Comparison of ENCODE assay signal across 8 cellular contexts in the genomic region with DNA sequence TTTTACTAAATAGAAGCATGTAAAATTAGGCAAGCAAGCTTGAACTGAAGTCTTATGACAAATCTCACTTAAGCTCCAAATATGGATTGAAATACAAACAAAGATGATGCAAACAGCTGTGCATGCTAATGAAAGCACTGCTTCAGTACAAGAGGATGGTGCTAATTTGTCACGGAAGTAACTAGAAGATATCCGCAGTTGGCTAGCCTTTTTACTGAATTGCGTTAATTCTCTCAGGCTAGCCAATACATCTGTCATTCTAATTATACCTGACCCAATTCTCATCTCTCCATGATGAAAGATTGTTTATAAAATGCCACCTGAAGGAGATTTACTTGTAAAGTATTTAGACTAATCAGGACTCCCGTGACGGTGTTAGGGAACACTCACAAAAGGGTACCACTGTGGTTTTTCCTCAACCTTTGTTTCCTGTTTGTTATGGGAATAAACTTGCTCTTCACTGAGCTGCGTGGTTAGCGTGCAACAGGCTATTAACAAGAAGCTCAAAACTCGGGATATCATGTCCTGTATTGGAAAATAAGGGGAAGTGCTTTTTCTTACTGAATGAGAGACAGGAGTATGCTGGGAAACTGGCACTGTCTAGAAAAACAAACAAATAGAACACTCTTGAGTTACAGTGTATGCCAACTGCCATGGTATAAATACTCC.
DNase-seq lines count a peak whose midpoint lies in the region; ATAC-seq and TF ChIP-seq lines count a peak whose summit lies in the region.

No MANE protein-coding gene starts in this region.

- no peaks in the 10 kb centered on the region for H3K27me3 Mint-ChIP-seq in progenitor cell of endocrine pancreas
- H3K27me3 Mint-ChIP-seq in natural killer cell treated with Interleukin-12 subunit alpha and Interleukin-12 subunit beta and Interleukin-15 and Interleukin-18, amount 100 ng/mL, for 72 hours: no peaks in the 10 kb centered on the region
- H3K27me3 Mint-ChIP-seq in immature natural killer cell (ENCODE audit: low read depth in 3 of 3): no peaks in the 10 kb centered on the region
- no peaks in the 10 kb centered on the region for H3K27me3 Mint-ChIP-seq in activated CD4-positive, alpha-beta T cell treated with anti-CD3 and anti-CD28 coated beads, Interleukin-2, amount 10 ng/mL, durations not matched to agents 24 days and 14 days

- H3K4me3 Mint-ChIP-seq in progenitor cell of endocrine pancreas (ENCODE audit: low read depth): no peak overlapping the region
- no peak overlapping the region for H3K4me3 Mint-ChIP-seq in natural killer cell treated with Interleukin-12 subunit alpha and Interleukin-12 subunit beta and Interleukin-15 and Interleukin-18, amount 100 ng/mL, for 72 hours
- no peak overlapping the region for H3K4me3 Mint-ChIP-seq in immature natural killer cell
- H3K4me3 Mint-ChIP-seq in activated CD4-positive, alpha-beta T cell treated with anti-CD3 and anti-CD28 coated beads, Interleukin-2, amount 10 ng/mL, durations not matched to agents 24 days and 14 days: no peak overlapping the region

- TF ChIP-seq CTCF in progenitor cell of endocrine pancreas (IDR thresholded peaks at IDR 0.05; ENCODE audit: unreplicated experiment): no peak

- intact Hi-C loops in activated CD4-positive, alpha-beta T cell treated with anti-CD3 and anti-CD28 coated beads, Interleukin-2, amount 10 ng/mL, durations not matched to agents 24 days and 14 days (cut with micrococcal nuclease): no loop called here

- H3K4me1 Mint-ChIP-seq in progenitor cell of endocrine pancreas (ENCODE audit: low read depth): peaks cover 25% of the 10 kb centered on the region
- H3K4me1 Mint-ChIP-seq in natural killer cell treated with Interleukin-12 subunit alpha and Interleukin-12 subunit beta and Interleukin-15 and Interleukin-18, amount 100 ng/mL, for 72 hours (ENCODE audit: low read depth in 2 of 2): no peaks in the 10 kb centered on the region
- no peaks in the 10 kb centered on the region for H3K4me1 Mint-ChIP-seq in immature natural killer cell
- H3K4me1 Mint-ChIP-seq in activated CD4-positive, alpha-beta T cell treated with anti-CD3 and anti-CD28 coated beads, Interleukin-2, amount 10 ng/mL, durations not matched to agents 24 days and 14 days: peaks cover 6% of the 10 kb centered on the region

- no peak for ATAC-seq in natural killer cell treated with Interleukin-12 subunit alpha and Interleukin-12 subunit beta and Interleukin-15 and Interleukin-18, amount 100 ng/mL, for 72 hours
- no peak for ATAC-seq in HG03442 (IDR thresholded peaks at IDR 0.05; ENCODE audit: unreplicated experiment)

- H3K27ac ChIP-seq in epithelial cell of prostate: peak overlapping the region; percentile 48

- H3K36me3 Mint-ChIP-seq in progenitor cell of endocrine pancreas (ENCODE audit: insufficient read depth) (peaks cover 20% of the 10 kb centered on the region), immature natural killer cell (no peaks in the 10 kb centered on the region)
- H3K36me3 Mint-ChIP-seq in natural killer cell treated with Interleukin-12 subunit alpha and Interleukin-12 subunit beta and Interleukin-15 and Interleukin-18, amount 100 ng/mL, for 72 hours: no peaks in the 10 kb centered on the region
- H3K36me3 Mint-ChIP-seq in activated CD4-positive, alpha-beta T cell treated with anti-CD3 and anti-CD28 coated beads, Interleukin-2, amount 10 ng/mL, durations not matched to agents 24 days and 14 days (ENCODE audit: low read depth): no peaks in the 10 kb centered on the region

- DNase-seq in GM04504 (ENCODE audit: low read depth) (peak; percentile 40), NCI-H524 (lab: John Stamatoyannopoulos, UW) (peak; percentile 72 to 92), epithelial cell of prostate (ENCODE audit: low read depth, low spot score) (no peak), progenitor cell of endocrine pancreas (ENCODE audit: low spot score, unreplicated experiment) (no peak), immature natural killer cell (no peak)
- DNase-seq in natural killer cell treated with Interleukin-12 subunit alpha and Interleukin-12 subunit beta and Interleukin-15 and Interleukin-18, amount 100 ng/mL, for 72 hours (ENCODE audit: low spot score): no peak
- DNase-seq in activated CD4-positive, alpha-beta T cell treated with anti-CD3 and anti-CD28 coated beads, Interleukin-2, amount 10 ng/mL, durations not matched to agents 24 days and 14 days: no peak

- H3K27ac Mint-ChIP-seq in progenitor cell of endocrine pancreas (peak overlapping the region; percentile 21), immature natural killer cell (no peak overlapping the region)
- no peak overlapping the region for H3K27ac Mint-ChIP-seq in natural killer cell treated with Interleukin-12 subunit alpha and Interleukin-12 subunit beta and Interleukin-15 and Interleukin-18, amount 100 ng/mL, for 72 hours
- H3K27ac Mint-ChIP-seq in activated CD4-positive, alpha-beta T cell treated with anti-CD3 and anti-CD28 coated beads, Interleukin-2, amount 10 ng/mL, durations not matched to agents 24 days and 14 days: no peak overlapping the region

- H3K9me3 Mint-ChIP-seq in progenitor cell of endocrine pancreas (ENCODE audit: low read depth) (no peaks in the 10 kb centered on the region), immature natural killer cell (no peaks in the 10 kb centered on the region)
- H3K9me3 Mint-ChIP-seq in natural killer cell treated with Interleukin-12 subunit alpha and Interleukin-12 subunit beta and Interleukin-15 and Interleukin-18, amount 100 ng/mL, for 72 hours: no peaks in the 10 kb centered on the region
- H3K9me3 Mint-ChIP-seq in activated CD4-positive, alpha-beta T cell treated with anti-CD3 and anti-CD28 coated beads, Interleukin-2, amount 10 ng/mL, durations not matched to agents 24 days and 14 days: no peaks in the 10 kb centered on the region

Comparison
In these comparisons a context has a peak if more than half of its experiments do, and no peak if none do; other contexts are left out.
1. DNase-seq: peak in GM04504 (single experiment) and NCI-H524 (2 of 2); none in epithelial cell of prostate (single experiment), progenitor cell of endocrine pancreas (single experiment), natural killer cell treated with Interleukin-12 subunit alpha and Interleukin-12 subunit beta and Interleukin-15 and Interleukin-18, amount 100 ng/mL, for 72 hours (single experiment), immature natural killer cell (0 of 3) and activated CD4-positive, alpha-beta T cell treated with anti-CD3 and anti-CD28 coated beads, Interleukin-2, amount 10 ng/mL, durations not matched to agents 24 days and 14 days (single experiment).